ENCODE assay signal across 9 cellular contexts in genomic region chr11:119742263-119742861, GRCh38. TPM values are rescaled to one million over a fixed set of nuclear protein-coding genes. Genes with fewer than 3 reads are reported as not detected.
DNase-seq lines count a peak whose midpoint lies in the region; ATAC-seq and TF ChIP-seq lines count a peak whose summit lies in the region.
"Had no signal": no experiment of that assay in that cellular context is flagged by ENCODE, and none has a peak within 500 bp of the region (broad histone marks: within the 10 kb centered on the region; RNA-seq: fewer than 3 reads in every experiment).

No MANE protein-coding gene starts in this region.

- H3K27me3 ChIP-seq in CD8-positive, alpha-beta T cell (ENCODE audit: insufficient read depth, low read length), result no peaks in the 10 kb centered on the region
- peaks cover 32% of the 10 kb centered on the region for H3K27me3 ChIP-seq in neural progenitor cell

- no peaks in the 10 kb centered on the region for H3K9me3 ChIP-seq in CD8-positive, alpha-beta T cell (ENCODE audit: low read length)
- no peaks in the 10 kb centered on the region for H3K9me3 ChIP-seq in SK-N-MC (ENCODE audit: low read depth, low read length)
- H3K9me3 ChIP-seq in neural progenitor cell (ENCODE audit: low read depth), result no peaks in the 10 kb centered on the region

- no peak overlapping the region for H3K27ac Mint-ChIP-seq in CD8-positive, alpha-beta T cell
- H3K27ac Mint-ChIP-seq in neural progenitor cell, result peak overlapping the region; percentile 73

- peaks cover 12% of the 10 kb centered on the region for H3F3A ChIP-seq in neural progenitor cell (ENCODE audit: low read depth)

- TF ChIP-seq CTCF in CD8-positive, alpha-beta T cell (IDR thresholded peaks at IDR 0.05), result no peak
- TF ChIP-seq CTCF in neural progenitor cell (IDR thresholded peaks at IDR 0.05), result no peak

- peaks cover 42% of the 10 kb centered on the region for H3K27me3 Mint-ChIP-seq in CD8-positive, alpha-beta T cell (ENCODE audit: low read depth)
- H3K27me3 Mint-ChIP-seq in neural progenitor cell (ENCODE audit: insufficient read depth, low read depth), result peaks cover 26% of the 10 kb centered on the region

- no peaks in the 10 kb centered on the region for H3K9me3 Mint-ChIP-seq in CD8-positive, alpha-beta T cell
- no peaks in the 10 kb centered on the region for H3K9me3 Mint-ChIP-seq in neural progenitor cell

- no peak overlapping the region for H3K27ac ChIP-seq in CD8-positive, alpha-beta T cell (ENCODE audit: low read depth, low read length)
- H3K27ac ChIP-seq in SK-N-MC, result no peak overlapping the region
- no peak overlapping the region for H3K27ac ChIP-seq in neural progenitor cell

- H3K4me1 Mint-ChIP-seq in CD8-positive, alpha-beta T cell (ENCODE audit: low read depth), result peaks cover 13% of the 10 kb centered on the region
- peaks cover 26% of the 10 kb centered on the region for H3K4me1 Mint-ChIP-seq in neural progenitor cell

- peak in 3 of 7 experiments; percentile 12 to 43 (median 19) for DNase-seq in CD8-positive, alpha-beta T cell
- DNase-seq in SK-N-MC (ENCODE audit: low read depth, low spot score) (no peak), erythroblast (lab: John Stamatoyannopoulos, UW) (peak; percentile 31 to 49), neural progenitor cell (ENCODE audit: low spot score) (peak; percentile 71), NCI-H345 (lab: John Stamatoyannopoulos, UW) (no peak), LoVo (ENCODE audit: low spot score) (no peak)
- DNase-seq: DND-41 had no signal

- H3K36me3 Mint-ChIP-seq in CD8-positive, alpha-beta T cell, result no peaks in the 10 kb centered on the region
- no peaks in the 10 kb centered on the region for H3K36me3 Mint-ChIP-seq in neural progenitor cell

- H3K79me2 ChIP-seq in neural progenitor cell (ENCODE audit: low read depth), result no peaks in the 10 kb centered on the region

- peak overlapping the region; percentile 91 for H3K4me2 ChIP-seq in neural progenitor cell

- peak overlapping the region; percentile 93 for H2AFZ ChIP-seq in neural progenitor cell (replicated peaks)

- H3K4me1 ChIP-seq in CD8-positive, alpha-beta T cell (ENCODE audit: insufficient read depth, low read length), result peaks cover 7% of the 10 kb centered on the region
- peaks cover 5% of the 10 kb centered on the region for H3K4me1 ChIP-seq in neural progenitor cell

- H3K4me3 ChIP-seq in CD8-positive, alpha-beta T cell (ENCODE audit: low read depth, low read length), result peak overlapping the region; percentile 54
- H3K4me3 ChIP-seq in SK-N-MC (peak overlapping the region; percentile 33; the same call in 1 of the 2 replicates), neural progenitor cell (peak overlapping the region; percentile 48)

- intact Hi-C loops in CD8-positive, alpha-beta T cell (cut with DNase I, micrococcal nuclease), result loop anchor here in 1 of 2 experiments (5.0 kb wide), 1 partner anchor 385 kb away; no protein-coding TSS in a partner anchor

- TF ChIP-seq POLR2A in erythroblast (IDR thresholded peaks at IDR 0.05; ENCODE audit: low read length), result no peak

- CTCF ChIA-PET in CD8-positive, alpha-beta T cell (lab: Charles Lee), result interaction anchor here (0.8 to 1.5 kb wide), 3 partner anchors 13 to 399 kb away, joined by 3 to 4 read pairs (median 4); partner anchors contain the start of gene NECTIN1

- peak; percentile 68 for ATAC-seq in CD8-positive, alpha-beta T cell
- ATAC-seq in GM18907 (IDR thresholded peaks at IDR 0.05; ENCODE audit: unreplicated experiment) (no peak), HG02870 (IDR thresholded peaks at IDR 0.05; ENCODE audit: unreplicated experiment) (no peak)

- H3K4me3 Mint-ChIP-seq in CD8-positive, alpha-beta T cell, result peak overlapping the region; percentile 77
- peak overlapping the region; percentile 83 for H3K4me3 Mint-ChIP-seq in neural progenitor cell

- no peaks in the 10 kb centered on the region for H4K20me1 ChIP-seq in neural progenitor cell (ENCODE audit: low read depth)

- POLR2A ChIA-PET in CD8-positive, alpha-beta T cell (lab: Charles Lee), result interaction anchor here (0.7 kb wide), 1 partner anchor 11 kb away, joined by 3 read pairs; no protein-coding TSS in a partner anchor

- H3K9ac ChIP-seq in SK-N-MC (ENCODE audit: insufficient read length) (no peak overlapping the region), neural progenitor cell (no peak overlapping the region)

- no peaks in the 10 kb centered on the region for H3K36me3 ChIP-seq in CD8-positive, alpha-beta T cell (ENCODE audit: insufficient read depth, low read length)
- H3K36me3 ChIP-seq in SK-N-MC (ENCODE audit: insufficient read depth, low read length) (no peaks in the 10 kb centered on the region), neural progenitor cell (no peaks in the 10 kb centered on the region)

RNA-seq across cellular contexts. Expression of gene NECTIN1, which starts 13.4 kb away (rescaled TPM):
- 1 to 10 TPM; 6.4 to 6.9 TPM for total RNA-seq in CD8-positive, alpha-beta T cell
- total RNA-seq in neural progenitor cell (ENCODE audit: low replicate concordance), result 19.5 and 27.4 TPM in 2 replicates

Comparison
In these comparisons a context has a peak if more than half of its experiments do, and no peak if none do; other contexts are left out.
1. DNase-seq: peak in erythroblast (2 of 2) and neural progenitor cell (single experiment); none in SK-N-MC (single experiment), NCI-H345 (single experiment) and LoVo (single experiment).
2. Peak in every context shown above with its lines, with median percentiles within 50 percentile points of each other: H3K4me3 ChIP-seq.